Comparison of ENCODE assay signal across 8 cellular contexts in genomic region chr12:52390739-52391617, GRCh38. TPM values are rescaled to one million over a fixed set of nuclear protein-coding genes. Genes with fewer than 3 reads are reported as not detected.
DNase-seq lines count a peak whose midpoint lies in the region; ATAC-seq and TF ChIP-seq lines count a peak whose summit lies in the region.

No MANE protein-coding gene starts in this region.

- no peaks in the 10 kb centered on the region for H3K79me2 ChIP-seq in mammary epithelial cell (ENCODE audit: insufficient read depth, low read length)

- no peak overlapping the region for H3K27ac Mint-ChIP-seq in activated T-helper 1 cell treated with anti-CD3 and anti-CD28 coated beads, Interleukin-12 subunit alpha, Interleukin-12 subunit beta, Interleukin-2, Interleukin-4 antibody, amounts not matched to agents 30 ng/mL and 10 ng/mL and 1 ng/mL, durations not matched to agents 14 hours and 24 hours and 36 hours

- H3K36me3 Mint-ChIP-seq in activated T-helper 1 cell treated with anti-CD3 and anti-CD28 coated beads, Interleukin-12 subunit alpha, Interleukin-12 subunit beta, Interleukin-2, Interleukin-4 antibody, amounts not matched to agents 30 ng/mL and 10 ng/mL and 1 ng/mL, durations not matched to agents 14 hours and 24 hours and 36 hours (ENCODE audit: low read depth), result no peaks in the 10 kb centered on the region

- H3K9me3 Mint-ChIP-seq in activated T-helper 1 cell treated with anti-CD3 and anti-CD28 coated beads, Interleukin-12 subunit alpha, Interleukin-12 subunit beta, Interleukin-2, Interleukin-4 antibody, amounts not matched to agents 30 ng/mL and 10 ng/mL and 1 ng/mL, durations not matched to agents 14 hours and 24 hours and 36 hours, result no peaks in the 10 kb centered on the region

- intact Hi-C loops in mammary epithelial cell (cut with micrococcal nuclease), result loop anchor here (1.0 to 10.0 kb wide), 6 partner anchors 51 to 488 kb away; partner anchors contain the start of genes KRT1 and KRT5
- intact Hi-C loops in activated T-helper 1 cell treated with anti-CD3 and anti-CD28 coated beads, Interleukin-12 subunit alpha, Interleukin-12 subunit beta, Interleukin-2, Interleukin-4 antibody, amounts not matched to agents 30 ng/mL and 10 ng/mL and 1 ng/mL, durations not matched to agents 14 hours and 24 hours and 36 hours (cut with micrococcal nuclease), result no loop called here

- H3K27ac ChIP-seq in mammary epithelial cell (ENCODE audit: insufficient read depth, low read depth, low read length) (peak overlapping the region; percentile 19), liver (ENCODE audit: low read depth in 1 of 2, low read length in 2 of 2) (no peak overlapping the region)

- no peaks in the 10 kb centered on the region for H4K20me1 ChIP-seq in mammary epithelial cell (ENCODE audit: insufficient read depth, low read length)

- H3K27me3 Mint-ChIP-seq in activated T-helper 1 cell treated with anti-CD3 and anti-CD28 coated beads, Interleukin-12 subunit alpha, Interleukin-12 subunit beta, Interleukin-2, Interleukin-4 antibody, amounts not matched to agents 30 ng/mL and 10 ng/mL and 1 ng/mL, durations not matched to agents 14 hours and 24 hours and 36 hours (ENCODE audit: insufficient read depth), result peaks cover 9% of the 10 kb centered on the region

- H3K27me3 ChIP-seq in mammary epithelial cell (ENCODE audit: insufficient read depth, low read length) (no peaks in the 10 kb centered on the region), liver (ENCODE audit: control insufficient read depth in 4 of 4, insufficient read depth in 4 of 4, low read length in 3 of 4) (peaks cover 0 to 2% (median 0%) of the 10 kb centered on the region in 4 donors)

- no peaks in the 10 kb centered on the region for H3K36me3 ChIP-seq in mammary epithelial cell (ENCODE audit: insufficient read depth, low read length)
- no peaks in the 10 kb centered on the region for H3K36me3 ChIP-seq in liver (ENCODE audit: control insufficient read depth in 4 of 4, insufficient read depth in 3 of 4, low read depth in 1 of 4, low read length in 3 of 4)

- peak overlapping the region; percentile 8 for H2AFZ ChIP-seq in mammary epithelial cell (ENCODE audit: low read depth, low read length)

- no peaks in the 10 kb centered on the region for H3K4me1 Mint-ChIP-seq in activated T-helper 1 cell treated with anti-CD3 and anti-CD28 coated beads, Interleukin-12 subunit alpha, Interleukin-12 subunit beta, Interleukin-2, Interleukin-4 antibody, amounts not matched to agents 30 ng/mL and 10 ng/mL and 1 ng/mL, durations not matched to agents 14 hours and 24 hours and 36 hours (ENCODE audit: low read depth)

- H3K4me3 Mint-ChIP-seq in activated T-helper 1 cell treated with anti-CD3 and anti-CD28 coated beads, Interleukin-12 subunit alpha, Interleukin-12 subunit beta, Interleukin-2, Interleukin-4 antibody, amounts not matched to agents 30 ng/mL and 10 ng/mL and 1 ng/mL, durations not matched to agents 14 hours and 24 hours and 36 hours, result no peak overlapping the region

- H3K9ac ChIP-seq in mammary epithelial cell (ENCODE audit: insufficient read depth, low read length), result peak overlapping the region; percentile 9
- no peak overlapping the region for H3K9ac ChIP-seq in liver (ENCODE audit: low read depth in 1 of 2, low read length in 2 of 2)

- WGBS in mammary epithelial cell (ENCODE audit: low coverage, missing lambda C conversion rate), result 53% methylated on average over 9 of the region's 11 CpGs
- 72% methylated on average over 11 of the region's 11 CpGs for WGBS in liver

- peak; percentile 50 to 65 for TF ChIP-seq RAD21 in liver (IDR thresholded peaks at IDR 0.05)

- CTCF ChIA-PET in mammary epithelial cell (lab: Charles Lee; ENCODE audit: low non-redundant PET), result no interaction called here

- peak; percentile 89 to 90 for TF ChIP-seq CTCF in mammary epithelial cell (conservative IDR thresholded peaks at IDR 0.05 in 1 of 2, IDR thresholded peaks at IDR 0.05 in 1 of 2; ENCODE audit: extremely low read depth in 1 of 2, insufficient read depth in 1 of 2, low read depth in 1 of 2, low read length in 2 of 2)
- TF ChIP-seq CTCF in liver (IDR thresholded peaks at IDR 0.05; ENCODE audit: low read depth, low read length, missing input control), result peak; percentile 33

- H3K4me2 ChIP-seq in mammary epithelial cell (ENCODE audit: insufficient read depth, low read depth, low read length), result no peak overlapping the region

- no TSS peak for BruUV-seq in mammary epithelial cell (replicated peaks; lab: Mats Ljungman, UMichigan)

- no peak overlapping the region for H3K4me3 ChIP-seq in mammary epithelial cell (replicated peaks in 1 of 3; ENCODE audit: insufficient read depth in 1 of 3, low read depth in 2 of 3, low read length in 3 of 3)
- no peak overlapping the region for H3K4me3 ChIP-seq in liver (ENCODE audit: low read depth in 1 of 3, low read length in 3 of 3)

- dilution Hi-C loops in mammary epithelial cell (cut with HindIII; ENCODE audit: low sequenced_read_pairs), result loop anchor here (10.0 to 25.0 kb wide), 2 partner anchors 474 to 596 kb away; no protein-coding TSS in a partner anchor

- DNase-seq in COLO668 (lab: John Stamatoyannopoulos, UW; ENCODE audit: unreplicated experiment), result peak; percentile 6
- peak; percentile 53 for DNase-seq in HuH-7 (ENCODE audit: low spot score)
- DNase-seq in mammary epithelial cell, result no peak
- no peak for DNase-seq in activated T-helper 1 cell treated with anti-CD3 and anti-CD28 coated beads, Interleukin-12 subunit alpha, Interleukin-12 subunit beta, Interleukin-2, Interleukin-4 antibody, amounts not matched to agents 30 ng/mL and 10 ng/mL and 1 ng/mL, durations not matched to agents 14 hours and 24 hours and 36 hours (ENCODE audit: low spot score)
- DNase-seq in NCI-H2227 (lab: John Stamatoyannopoulos, UW; ENCODE audit: unreplicated experiment), result no peak

- in situ Hi-C loops in mammary epithelial cell (cut with MboI; ENCODE audit: low sequenced_read_pairs in 2 of 2), result loop anchor here (10.0 to 25.0 kb wide), 3 partner anchors 54 to 596 kb away; no protein-coding TSS in a partner anchor

- H3K9me3 ChIP-seq in mammary epithelial cell (replicated peaks; ENCODE audit: insufficient read depth, low read length) (no peaks in the 10 kb centered on the region), liver (ENCODE audit: control insufficient read depth in 4 of 4, low read length in 3 of 4) (no peaks in the 10 kb centered on the region)

- H3K4me1 ChIP-seq in mammary epithelial cell (ENCODE audit: insufficient read depth, low read length), result peaks cover 59% of the 10 kb centered on the region
- H3K4me1 ChIP-seq in liver (ENCODE audit: control insufficient read depth in 4 of 4, insufficient read depth in 4 of 4, low read length in 3 of 4), result no peaks in the 10 kb centered on the region

- ATAC-seq in GM19351 (IDR thresholded peaks at IDR 0.05; ENCODE audit: unreplicated experiment), result no peak
- no peak for ATAC-seq in HG02870 (IDR thresholded peaks at IDR 0.05; ENCODE audit: unreplicated experiment)

TF ChIP-seq in liver, 16 proteins besides CTCF, POLR2A, EP300 and RAD21 (continues in another document):
- TF ChIP-seq GABPA (IDR thresholded peaks at IDR 0.05 in 1 of 2, conservative IDR thresholded peaks at IDR 0.05 in 1 of 2), result no peak
- no peak for TF ChIP-seq HNF4A (conservative IDR thresholded peaks at IDR 0.05)
- no peak for TF ChIP-seq JUND (IDR thresholded peaks at IDR 0.05)
- TF ChIP-seq FOXA2 (IDR thresholded peaks at IDR 0.05), result no peak
- no peak for TF ChIP-seq RXRA (IDR thresholded peaks at IDR 0.05)
- no peak for TF ChIP-seq MAX (IDR thresholded peaks at IDR 0.05)

RNA-seq across cellular contexts. Expression of gene KRT84, which starts 5.5 kb away (rescaled TPM):
- under 1 TPM in 1 of 2 donors, not detected in 1; 0.14 TPM for total RNA-seq in mammary epithelial cell
- 0.08 TPM for polyA plus RNA-seq in mammary epithelial cell
- polyA minus RNA-seq in mammary epithelial cell, result not detected
- total RNA-seq in liver, result not detected
- polyA plus RNA-seq in liver, result not detected
- not detected in 2 replicates for total RNA-seq in activated T-helper 1 cell treated with anti-CD3 and anti-CD28 coated beads, Interleukin-12 subunit alpha, Interleukin-12 subunit beta, Interleukin-2, Interleukin-4 antibody, amounts not matched to agents 30 ng/mL and 10 ng/mL and 1 ng/mL, durations not matched to agents 14 hours and 24 hours and 36 hours

RNA-seq across cellular contexts. Expression of gene KRT82, which starts 15.2 kb away (rescaled TPM):
- total RNA-seq in mammary epithelial cell, result not detected
- polyA plus RNA-seq in mammary epithelial cell, result 0.01 TPM
- not detected for polyA minus RNA-seq in mammary epithelial cell
- total RNA-seq in liver, result not detected
- polyA plus RNA-seq in liver, result not detected
- total RNA-seq in activated T-helper 1 cell treated with anti-CD3 and anti-CD28 coated beads, Interleukin-12 subunit alpha, Interleukin-12 subunit beta, Interleukin-2, Interleukin-4 antibody, amounts not matched to agents 30 ng/mL and 10 ng/mL and 1 ng/mL, durations not matched to agents 14 hours and 24 hours and 36 hours, result not detected in 2 replicates

RNA-seq across cellular contexts. Expression of gene KRT85, which starts 23.7 kb away (rescaled TPM):
- total RNA-seq in mammary epithelial cell (not detected), liver (not detected)
- polyA plus RNA-seq in mammary epithelial cell (not detected), liver (not detected)
- polyA minus RNA-seq in mammary epithelial cell, result not detected
- total RNA-seq in activated T-helper 1 cell treated with anti-CD3 and anti-CD28 coated beads, Interleukin-12 subunit alpha, Interleukin-12 subunit beta, Interleukin-2, Interleukin-4 antibody, amounts not matched to agents 30 ng/mL and 10 ng/mL and 1 ng/mL, durations not matched to agents 14 hours and 24 hours and 36 hours, result not detected in 2 replicates

RNA-seq across cellular contexts. Expression of gene KRT75, which starts 43.2 kb away (rescaled TPM):
- total RNA-seq in mammary epithelial cell (10 to 100 TPM in 1 of 2 donors, 1 to 10 TPM in 1; 3.2 to 26.5 TPM), liver (not detected)
- polyA plus RNA-seq in mammary epithelial cell (3.1 TPM), liver (not detected)
- polyA minus RNA-seq in mammary epithelial cell, result 0.62 TPM
- total RNA-seq in activated T-helper 1 cell treated with anti-CD3 and anti-CD28 coated beads, Interleukin-12 subunit alpha, Interleukin-12 subunit beta, Interleukin-2, Interleukin-4 antibody, amounts not matched to agents 30 ng/mL and 10 ng/mL and 1 ng/mL, durations not matched to agents 14 hours and 24 hours and 36 hours, result not detected in 2 replicates

Comparison
In these comparisons a context has a peak if more than half of its experiments do, and no peak if none do; other contexts are left out.
1. DNase-seq: peak in COLO668 (single experiment) and HuH-7 (single experiment); none in mammary epithelial cell (single experiment), activated T-helper 1 cell treated with anti-CD3 and anti-CD28 coated beads, Interleukin-12 subunit alpha, Interleukin-12 subunit beta, Interleukin-2, Interleukin-4 antibody, amounts not matched to agents 30 ng/mL and 10 ng/mL and 1 ng/mL, durations not matched to agents 14 hours and 24 hours and 36 hours (single experiment) and NCI-H2227 (single experiment).